ENCODE assay signal across 15 cellular contexts in genomic region chr4:19729873-19730735, GRCh38.
A peak's percentile ranks its signal among the peaks of the same experiment; 100 is the strongest.
DNase-seq lines count a peak whose midpoint lies in the region; ATAC-seq and TF ChIP-seq lines count a peak whose summit lies in the region.
"Had no signal": no experiment of that assay in that cellular context is flagged by ENCODE, and none has a peak within 500 bp of the region (broad histone marks: within the 10 kb centered on the region; RNA-seq: fewer than 3 reads in every experiment).

No MANE protein-coding gene starts in this region.

- intact Hi-C loops in activated T-helper 2 cell treated with anti-CD3 and anti-CD28 coated beads, Interferon-gamma antibody, Interleukin-2, Interleukin-4, amounts not matched to agents 10 μg/mL and 5 μg/mL and 100 μg/mL, durations not matched to agents 14 hours and 24 hours and 36 hours (cut with micrococcal nuclease) = no loop called here

- H3K4me2 ChIP-seq in BLaER1 = peak overlapping the region; percentile 86

- H4K20me1 ChIP-seq in BLaER1 = no peaks in the 10 kb centered on the region

- ATAC-seq in HG03159 (IDR thresholded peaks at IDR 0.05; ENCODE audit: unreplicated experiment) = peak; percentile 90
- ATAC-seq: left colon had no signal

- DNase-seq in iris pigment epithelial cell (ENCODE audit: low read depth) (peak; percentile 74), iPS-NIHi11 (ENCODE audit: low spot score) (no peak)
- DNase-seq in activated T-helper 2 cell treated with anti-CD3 and anti-CD28 coated beads, Interferon-gamma antibody, Interleukin-2, Interleukin-4, amounts not matched to agents 10 μg/mL and 5 μg/mL and 100 μg/mL, durations not matched to agents 14 hours and 24 hours and 36 hours (ENCODE audit: low spot score) = no peak
- no peak for DNase-seq in activated effector memory CD4-positive, alpha-beta T cell treated with anti-CD3 and anti-CD28 coated beads, Interleukin-2, amount 50 U/mL, for 16 hours
- DNase-seq in NK-92 treated with Interleukin-12 subunit alpha and Interleukin-12 subunit beta, amount 100 ng/mL, for 24 hours (lab: John Stamatoyannopoulos, UW) = no peak
- DNase-seq: activated CD8-positive, alpha-beta memory T cell treated with anti-CD3 and anti-CD28 coated beads, Interleukin-2, amount 50 U/mL, for 48 hours; CD8-positive, alpha-beta memory T cell; esophagus squamous epithelium; left colon; NCI-H1417; T1000; thyroid gland had no signal

- no peaks in the 10 kb centered on the region for H3K27me3 ChIP-seq in BLaER1
- H3K27me3 ChIP-seq: esophagus squamous epithelium, thyroid gland had no signal

- H3K36me3 ChIP-seq in BLaER1 = no peaks in the 10 kb centered on the region
- H3K36me3 ChIP-seq: esophagus squamous epithelium, thyroid gland had no signal

- peaks cover 31% of the 10 kb centered on the region for H3K4me1 ChIP-seq in BLaER1
- H3K4me1 ChIP-seq: esophagus squamous epithelium, thyroid gland had no signal

- no peak overlapping the region for H3K4me3 Mint-ChIP-seq in activated T-helper 2 cell treated with anti-CD3 and anti-CD28 coated beads, Interferon-gamma antibody, Interleukin-2, Interleukin-4, amounts not matched to agents 10 μg/mL and 5 μg/mL and 100 μg/mL, durations not matched to agents 14 hours and 24 hours and 36 hours (ENCODE audit: low read depth)
- H3K4me3 Mint-ChIP-seq: CD8-positive, alpha-beta memory T cell had no signal

- no peak overlapping the region for H3K9ac ChIP-seq in BLaER1

- H3K36me3 Mint-ChIP-seq in activated T-helper 2 cell treated with anti-CD3 and anti-CD28 coated beads, Interferon-gamma antibody, Interleukin-2, Interleukin-4, amounts not matched to agents 10 μg/mL and 5 μg/mL and 100 μg/mL, durations not matched to agents 14 hours and 24 hours and 36 hours (ENCODE audit: low read depth) = no peaks in the 10 kb centered on the region
- H3K36me3 Mint-ChIP-seq: CD8-positive, alpha-beta memory T cell had no signal

- peaks cover 11% of the 10 kb centered on the region; the same call in 1 of the 2 replicates for H3K9me3 ChIP-seq in BLaER1
- H3K9me3 ChIP-seq: thyroid gland had no signal

- peaks cover 8% of the 10 kb centered on the region for H3K4me1 Mint-ChIP-seq in activated T-helper 2 cell treated with anti-CD3 and anti-CD28 coated beads, Interferon-gamma antibody, Interleukin-2, Interleukin-4, amounts not matched to agents 10 μg/mL and 5 μg/mL and 100 μg/mL, durations not matched to agents 14 hours and 24 hours and 36 hours (ENCODE audit: low read depth)
- H3K4me1 Mint-ChIP-seq: CD8-positive, alpha-beta memory T cell had no signal

- peak overlapping the region; percentile 33; the same call in 1 of the 2 replicates for H3K4me3 ChIP-seq in BLaER1
- H3K4me3 ChIP-seq: esophagus squamous epithelium, thyroid gland had no signal

- H3K9me3 Mint-ChIP-seq in activated T-helper 2 cell treated with anti-CD3 and anti-CD28 coated beads, Interferon-gamma antibody, Interleukin-2, Interleukin-4, amounts not matched to agents 10 μg/mL and 5 μg/mL and 100 μg/mL, durations not matched to agents 14 hours and 24 hours and 36 hours = peaks cover 12% of the 10 kb centered on the region

- peak overlapping the region; percentile 68 for H3K27ac ChIP-seq in BLaER1
- H3K27ac ChIP-seq: esophagus squamous epithelium, thyroid gland had no signal

- H3K27ac Mint-ChIP-seq in activated T-helper 2 cell treated with anti-CD3 and anti-CD28 coated beads, Interferon-gamma antibody, Interleukin-2, Interleukin-4, amounts not matched to agents 10 μg/mL and 5 μg/mL and 100 μg/mL, durations not matched to agents 14 hours and 24 hours and 36 hours = no peak overlapping the region
- H3K27ac Mint-ChIP-seq: CD8-positive, alpha-beta memory T cell had no signal

- H3K27me3 Mint-ChIP-seq in activated T-helper 2 cell treated with anti-CD3 and anti-CD28 coated beads, Interferon-gamma antibody, Interleukin-2, Interleukin-4, amounts not matched to agents 10 μg/mL and 5 μg/mL and 100 μg/mL, durations not matched to agents 14 hours and 24 hours and 36 hours (ENCODE audit: low read depth) = no peaks in the 10 kb centered on the region
- H3K27me3 Mint-ChIP-seq: CD8-positive, alpha-beta memory T cell had no signal

TF ChIP-seq in PFSK-1, 5 proteins besides CTCF, POLR2A, EP300 and RAD21:
- 0 out of 2 replicates have a peak, but pooled peaks have one; percentile 10 for TF ChIP-seq SIN3A (IDR thresholded peaks at IDR 0.05; ENCODE audit: borderline replicate concordance, insufficient read depth, low read length)
- TF ChIP-seq POLR2AphosphoS5 (IDR thresholded peaks at IDR 0.05; ENCODE audit: low read depth, low read length) = no peak
- TF ChIP-seq TAF1 (IDR thresholded peaks at IDR 0.05; ENCODE audit: borderline replicate concordance, insufficient read depth, low read length) = peak; percentile 36; the same call in 1 of the 2 replicates
- no peak for TF ChIP-seq FOXP2 (optimal IDR thresholded peaks at IDR 0.05; ENCODE audit: borderline replicate concordance, extremely low read depth, extremely low read length, insufficient read depth)
- TF ChIP-seq, protein P1, sequence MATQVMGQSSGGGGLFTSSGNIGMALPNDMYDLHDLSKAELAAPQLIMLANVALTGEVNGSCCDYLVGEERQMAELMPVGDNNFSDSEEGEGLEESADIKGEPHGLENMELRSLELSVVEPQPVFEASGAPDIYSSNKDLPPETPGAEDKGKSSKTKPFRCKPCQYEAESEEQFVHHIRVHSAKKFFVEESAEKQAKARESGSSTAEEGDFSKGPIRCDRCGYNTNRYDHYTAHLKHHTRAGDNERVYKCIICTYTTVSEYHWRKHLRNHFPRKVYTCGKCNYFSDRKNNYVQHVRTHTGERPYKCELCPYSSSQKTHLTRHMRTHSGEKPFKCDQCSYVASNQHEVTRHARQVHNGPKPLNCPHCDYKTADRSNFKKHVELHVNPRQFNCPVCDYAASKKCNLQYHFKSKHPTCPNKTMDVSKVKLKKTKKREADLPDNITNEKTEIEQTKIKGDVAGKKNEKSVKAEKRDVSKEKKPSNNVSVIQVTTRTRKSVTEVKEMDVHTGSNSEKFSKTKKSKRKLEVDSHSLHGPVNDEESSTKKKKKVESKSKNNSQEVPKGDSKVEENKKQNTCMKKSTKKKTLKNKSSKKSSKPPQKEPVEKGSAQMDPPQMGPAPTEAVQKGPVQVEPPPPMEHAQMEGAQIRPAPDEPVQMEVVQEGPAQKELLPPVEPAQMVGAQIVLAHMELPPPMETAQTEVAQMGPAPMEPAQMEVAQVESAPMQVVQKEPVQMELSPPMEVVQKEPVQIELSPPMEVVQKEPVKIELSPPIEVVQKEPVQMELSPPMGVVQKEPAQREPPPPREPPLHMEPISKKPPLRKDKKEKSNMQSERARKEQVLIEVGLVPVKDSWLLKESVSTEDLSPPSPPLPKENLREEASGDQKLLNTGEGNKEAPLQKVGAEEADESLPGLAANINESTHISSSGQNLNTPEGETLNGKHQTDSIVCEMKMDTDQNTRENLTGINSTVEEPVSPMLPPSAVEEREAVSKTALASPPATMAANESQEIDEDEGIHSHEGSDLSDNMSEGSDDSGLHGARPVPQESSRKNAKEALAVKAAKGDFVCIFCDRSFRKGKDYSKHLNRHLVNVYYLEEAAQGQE (IDR thresholded peaks at IDR 0.05; ENCODE audit: insufficient read depth in 1 of 2, low read depth in 2 of 2, low read length in 2 of 2) = peak in 1 of 2 experiments; percentile 56; a peak in 1 of 4 replicates
